ENCODE assay signal across 35 cellular contexts in genomic region chr1:60709426-60709825, GRCh38.
"Had no signal": no experiment of that assay in that cellular context is flagged by ENCODE, and none has a peak within 500 bp of the region (broad histone marks: within the 10 kb centered on the region; RNA-seq: fewer than 3 reads in every experiment).

No MANE protein-coding gene starts in this region.

- H3K27me3 ChIP-seq: MG63 had no signal

- DNase-seq: Karpas-422, Kasumi-1, MG63, MM.1S, MV-4-11, NCI-H1048, NCI-H1092, NCI-H1092 treated with DMSO at 0.1 percent for 48 hours, NCI-H1105, NCI-H1105 treated with DMSO at 0.1 percent for 48 hours, NCI-H1417, NCI-H1417 treated with DMSO at 0.1 percent for 48 hours, NCI-H1436, NCI-H1436 treated with DMSO at 0.1 percent for 48 hours, NCI-H146, NCI-H1694, NCI-H1694 treated with DMSO at 0.1 percent for 48 hours, NCI-H187, NCI-H187 treated with DMSO at 0.1 percent for 48 hours, NCI-H1930, NCI-H2029, NCI-H2029 treated with DMSO at 0.1 percent for 48 hours, NCI-H2081, NCI-H2081 treated with DMSO at 0.1 percent for 48 hours, NCI-H2107, NCI-H2171, NCI-H2171 treated with DMSO at 0.1 percent for 48 hours, NCI-H2227 treated with DMSO at 0.1 percent for 48 hours, NCI-H226, NCI-H345, NCI-H446, NCI-H446 treated with DMSO at 0.1 percent for 48 hours, NCI-H510A, NCI-H510A treated with DMSO at 0.1 percent for 48 hours, NCI-H524 had no signal

- H3K36me3 ChIP-seq: MG63 had no signal

- H3K4me3 ChIP-seq: MG63 had no signal

- H3K9me3 ChIP-seq: MG63 had no signal
